Comparison of ENCODE assay signal across 8 cellular contexts in genomic region chr14:88385212-88386101, GRCh38. TPM values are rescaled to one million over a fixed set of nuclear protein-coding genes. Genes with fewer than 3 reads are reported as not detected.
A peak's percentile ranks its signal among the peaks of the same experiment; 100 is the strongest.
DNase-seq lines count a peak whose midpoint lies in the region; ATAC-seq lines count a peak whose summit lies in the region.

Gene SPATA7, plus strand, starts transcription at chr14:88385657. Its CDS starts 162 bp downstream, at chr14:88385819.

- no peaks in the 10 kb centered on the region for H3K36me3 ChIP-seq in mucosa of stomach (ENCODE audit: control insufficient read depth, insufficient read depth, low read length)

- no peaks in the 10 kb centered on the region for H3K27me3 ChIP-seq in mucosa of stomach (ENCODE audit: control insufficient read depth, insufficient read depth, low read length)

- ATAC-seq in GM21528 (IDR thresholded peaks at IDR 0.05; ENCODE audit: low FRiP score, unreplicated experiment) (peak; percentile 100), esophagus mucosa (peak; percentile 96)

- no peaks in the 10 kb centered on the region for H3K9me3 ChIP-seq in mucosa of stomach (ENCODE audit: control insufficient read depth, low read length)

- H3K9ac ChIP-seq in mucosa of stomach (ENCODE audit: low read length), result peak within 1 kb of the TSS; percentile 90

- no peaks in the 10 kb centered on the region for H3K4me1 ChIP-seq in mucosa of stomach (ENCODE audit: control insufficient read depth, insufficient read depth, low read length)

- H3K4me3 ChIP-seq in mucosa of stomach (ENCODE audit: low read length), result peak within 1 kb of the TSS; percentile 97

- peak; percentile 52 for DNase-seq in DMS153 treated with DMSO at 0.1 percent for 48 hours (lab: John Stamatoyannopoulos, UW; ENCODE audit: unreplicated experiment)
- peak; percentile 62 for DNase-seq in HuH-7.5 (ENCODE audit: low spot score)
- peak; percentile 84 for DNase-seq in OCI-M1 (lab: John Stamatoyannopoulos, UW)
- DNase-seq in activated T-cell treated with anti-CD3 and anti-CD28 coated beads, Interleukin-2, amount 50 U/mL, for 48 hours, result peak; percentile 87 to 91
- DNase-seq in stimulated activated CD8-positive, alpha-beta memory T cell treated with anti-CD3 and anti-CD28 coated beads, Interleukin-4, amount 100 ng/mL, for 48 hours, result peak; percentile 92

RNA-seq across cellular contexts. Expression of gene SPATA7, which starts in this region (rescaled TPM):
- total RNA-seq in esophagus mucosa, result 3.1 TPM

Comparison
In these comparisons a context has a peak if more than half of its experiments do, and no peak if none do; other contexts are left out.
1. Peak in every context shown above with its lines: DNase-seq, ATAC-seq and H3K4me3 ChIP-seq.